Comparison of ENCODE assay signal across 17 cellular contexts in genomic region chr10:548212-548897, GRCh38.
"Had no signal": no experiment of that assay in that cellular context is flagged by ENCODE, and none has a peak within 500 bp of the region (broad histone marks: within the 10 kb centered on the region; RNA-seq: fewer than 3 reads in every experiment).

No MANE protein-coding gene starts in this region.

- H3K4me3 ChIP-seq: adrenal gland, cardiac muscle cell, tibial artery, vagina had no signal

- H3K9ac ChIP-seq: parathyroid adenoma had no signal

- H3K9me3 Mint-ChIP-seq: activated B cell treated with CpG ODN at 0.5 μM for 24 hours; activated naive CD4-positive, alpha-beta T cell treated with anti-CD3 and anti-CD28 coated beads, Interleukin-2, amount 50 U/mL, for 24 hours; mesothelial cell of epicardium had no signal

- H3K4me1 Mint-ChIP-seq: activated B cell treated with CpG ODN at 0.5 μM for 24 hours; activated naive CD4-positive, alpha-beta T cell treated with anti-CD3 and anti-CD28 coated beads, Interleukin-2, amount 50 U/mL, for 24 hours had no signal

- H3K9me3 ChIP-seq: adrenal gland, tibial artery, vagina had no signal

- H3K27ac Mint-ChIP-seq: activated B cell treated with CpG ODN at 0.5 μM for 24 hours; activated CD8-positive, alpha-beta T cell treated with anti-CD3 and anti-CD28 coated beads, Interleukin-2, amount 10 ng/mL, durations not matched to agents 7 days and 5 days; activated naive CD4-positive, alpha-beta T cell treated with anti-CD3 and anti-CD28 coated beads, Interleukin-2, amount 50 U/mL, for 24 hours had no signal

- H3K27me3 Mint-ChIP-seq: activated naive CD4-positive, alpha-beta T cell treated with anti-CD3 and anti-CD28 coated beads, Interleukin-2, amount 50 U/mL, for 24 hours had no signal

- H3K4me1 ChIP-seq: adrenal gland had no signal

- H3K36me3 ChIP-seq: adrenal gland, cardiac muscle cell, tibial artery, vagina had no signal

- H3K27ac ChIP-seq: adrenal gland, cardiac muscle cell, parathyroid adenoma, tibial artery, vagina had no signal

- DNase-seq: activated B cell treated with CpG ODN at 0.5 μM for 24 hours; activated CD4-positive, alpha-beta T cell treated with anti-CD3 and anti-CD28 coated beads for 48 hours; activated CD8-positive, alpha-beta memory T cell treated with anti-CD3 and anti-CD28 coated beads, Interleukin-2, amount 50 U/mL, for 4 hours; activated CD8-positive, alpha-beta T cell treated with anti-CD3 and anti-CD28 coated beads, Interleukin-2, amount 10 ng/mL, durations not matched to agents 7 days and 5 days; activated effector memory CD4-positive, alpha-beta T cell treated with anti-CD3 and anti-CD28 coated beads, Interleukin-2, amount 50 U/mL, for 16 hours; activated T-cell treated with anti-CD3 and anti-CD28 coated beads, Interleukin-2, amount 50 U/mL, for 48 hours; foreskin fibroblast; stimulated activated CD4-positive, alpha-beta T cell treated with anti-CD3 and anti-CD28 coated beads, Interleukin-15, amount 100 ng/mL, for 24 hours; stimulated activated CD4-positive, alpha-beta T cell treated with anti-CD3 and anti-CD28 coated beads, Interleukin-4, amount 100 ng/mL, for 1 hour; stimulated activated naive CD4-positive, alpha-beta T cell had no signal

- H3K27me3 ChIP-seq: adrenal gland, cardiac muscle cell, tibial artery, vagina had no signal

- H3K4me3 Mint-ChIP-seq: activated B cell treated with CpG ODN at 0.5 μM for 24 hours; activated CD8-positive, alpha-beta T cell treated with anti-CD3 and anti-CD28 coated beads, Interleukin-2, amount 10 ng/mL, durations not matched to agents 7 days and 5 days; activated naive CD4-positive, alpha-beta T cell treated with anti-CD3 and anti-CD28 coated beads, Interleukin-2, amount 50 U/mL, for 24 hours; mesothelial cell of epicardium had no signal

- H3K36me3 Mint-ChIP-seq: activated naive CD4-positive, alpha-beta T cell treated with anti-CD3 and anti-CD28 coated beads, Interleukin-2, amount 50 U/mL, for 24 hours; mesothelial cell of epicardium had no signal

- H2AFZ ChIP-seq: parathyroid adenoma had no signal
